In the genomic region with DNA sequence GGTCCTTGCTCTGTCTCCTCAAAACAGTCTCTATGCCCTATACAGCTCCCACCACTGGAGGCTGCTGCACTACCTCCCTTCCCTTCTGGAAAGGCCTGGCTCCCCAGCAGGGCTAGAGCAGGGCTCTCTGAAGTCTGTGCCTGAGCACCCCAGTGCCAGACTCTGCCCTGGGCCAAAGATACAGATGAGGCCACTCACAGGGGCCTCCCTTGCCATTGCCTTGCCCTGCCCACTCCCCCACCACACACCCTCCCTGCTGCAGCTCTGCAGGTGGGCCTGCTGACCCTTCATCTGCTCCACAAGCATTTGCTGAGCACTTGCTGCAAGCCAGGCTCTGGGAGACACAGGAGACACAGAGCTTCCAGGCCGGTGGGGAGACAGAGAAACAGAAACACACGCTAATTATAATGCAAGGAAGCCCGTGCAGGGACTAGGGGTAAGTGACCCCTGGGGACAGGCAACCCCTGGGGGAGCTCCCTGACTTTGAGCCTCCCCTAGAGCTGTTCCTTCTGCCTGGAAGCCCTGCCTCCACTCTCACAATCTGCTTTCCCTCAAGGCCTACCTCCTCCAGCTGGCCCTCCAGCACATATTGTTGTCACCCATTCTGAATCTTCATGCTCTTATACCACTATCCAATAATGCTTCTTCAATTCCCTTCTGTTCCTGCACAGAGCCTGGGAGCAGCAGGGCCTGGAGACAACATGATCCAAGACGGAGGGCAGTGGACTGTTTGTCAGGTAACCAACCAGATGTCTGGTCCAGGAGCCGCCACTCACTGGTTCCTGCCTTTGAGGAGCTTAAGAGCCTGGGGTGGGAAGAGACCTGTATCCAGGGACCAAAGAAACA, we compare ENCODE assay signal across 9 cellular contexts. TPM values are rescaled to one million over a fixed set of nuclear protein-coding genes. Genes with fewer than 3 reads are reported as not detected.
DNase-seq lines count a peak whose midpoint lies in the region; ATAC-seq, FAIRE-seq and TF ChIP-seq lines count a peak whose summit lies in the region.
"Had no signal": no experiment of that assay in that cellular context is flagged by ENCODE, and none has a peak within 500 bp of the region (broad histone marks: within the 10 kb centered on the region; RNA-seq: fewer than 3 reads in every experiment).

No MANE protein-coding gene starts in this region.

- no peak for TF ChIP-seq POLR2A in NB4 (IDR thresholded peaks at IDR 0.05; ENCODE audit: extremely low read depth, insufficient read length)

- no peaks in the 10 kb centered on the region for H3K27me3 ChIP-seq in BLaER1

- TF ChIP-seq CTCF in NB4 (IDR thresholded peaks at IDR 0.05; ENCODE audit: low read depth, low read length), result peak; percentile 45

- peaks cover 100% of the 10 kb centered on the region for H3K4me1 ChIP-seq in BLaER1

- no peaks in the 10 kb centered on the region for H3K9me3 Mint-ChIP-seq in naive B cell

- H4K20me1 ChIP-seq in BLaER1, result peaks cover 82% of the 10 kb centered on the region

- H3K36me3 ChIP-seq in BLaER1, result no peaks in the 10 kb centered on the region

- no peak for ATAC-seq in naive B cell (ENCODE audit: low read depth in 2 of 2)

- H3K27ac ChIP-seq in BLaER1 (peak overlapping the region; percentile 98), cingulate gyrus (ENCODE audit: low read depth, low read length) (peak overlapping the region; percentile 81)

- peak overlapping the region; percentile 99 for H3K4me2 ChIP-seq in BLaER1

- no peaks in the 10 kb centered on the region for H3K36me3 Mint-ChIP-seq in naive B cell

- no peaks in the 10 kb centered on the region for H3K27me3 Mint-ChIP-seq in naive B cell

- peak overlapping the region; percentile 59 for H3K4me3 ChIP-seq in BLaER1
- H3K4me3 ChIP-seq in NB4 (ENCODE audit: low read depth, low read length), result no peak overlapping the region

- peak overlapping the region; percentile 84 for H3K9ac ChIP-seq in BLaER1

- peaks cover 72 to 99% (median 94%) of the 10 kb centered on the region in 3 donors for H3K4me1 Mint-ChIP-seq in naive B cell

- FAIRE-seq in RCC 7860 (lab: Jason Lieb, UNC), result no peak

- peak overlapping the region; percentile 45 to 94 (median 80) for H3K4me3 Mint-ChIP-seq in naive B cell

- DNase-seq in NB4 (ENCODE audit: low read depth) (peak; percentile 75), naive B cell (no peak), NCI-H2029 (lab: John Stamatoyannopoulos, UW) (no peak), globus pallidus (ENCODE audit: low spot score) (no peak), kidney tubule cell (ENCODE audit: low spot score) (no peak), RCC 7860 (ENCODE audit: low spot score) (no peak)
- DNase-seq: stimulated activated CD4-positive, alpha-beta T cell treated with anti-CD3 and anti-CD28 coated beads, Interleukin-15, amount 100 ng/mL, for 24 hours had no signal

- no peaks in the 10 kb centered on the region for H3K9me3 ChIP-seq in BLaER1

- peak overlapping the region; percentile 66 to 98 (median 96) for H3K27ac Mint-ChIP-seq in naive B cell

RNA-seq across cellular contexts. Expression of a gene that starts 32.6 kb away (rescaled TPM):
- 10 to 100 TPM; 10.6 to 19.7 (median 15.4) TPM for polyA plus RNA-seq in naive B cell (ENCODE audit: low read depth in 6 of 6)
